In genomic region chr9:18459958-18460584, GRCh38 we compare ENCODE assay signal across 14 cellular contexts. TPM values are rescaled to one million over a fixed set of nuclear protein-coding genes. Genes with fewer than 3 reads are reported as not detected.
DNase-seq lines count a peak whose midpoint lies in the region; ATAC-seq, FAIRE-seq and TF ChIP-seq lines count a peak whose summit lies in the region.
"Had no signal": no experiment of that assay in that cellular context is flagged by ENCODE, and none has a peak within 500 bp of the region (broad histone marks: within the 10 kb centered on the region; RNA-seq: fewer than 3 reads in every experiment).

No MANE protein-coding gene starts in this region.

- H3K4me1 ChIP-seq in SJSA1 (replicated peaks) = peaks cover 19% of the 10 kb centered on the region
- no peaks in the 10 kb centered on the region for H3K4me1 ChIP-seq in gastrocnemius medialis
- H3K4me1 ChIP-seq: parathyroid adenoma had no signal

- H3K36me3 Mint-ChIP-seq in type B pancreatic cell = no peaks in the 10 kb centered on the region
- H3K36me3 Mint-ChIP-seq: CD4-positive, alpha-beta memory T cell had no signal

- H3K9me3 Mint-ChIP-seq in type B pancreatic cell = no peaks in the 10 kb centered on the region
- H3K9me3 Mint-ChIP-seq: stimulated activated naive CD8-positive, alpha-beta T cell treated with anti-CD3 and anti-CD28 coated beads, Interleukin-15, Interleukin-2, amounts not matched to agents 100 ng/mL and 50 ng/mL, for 24 hours; T-helper 1 cell treated with Interleukin-12 subunit alpha and Interleukin-12 subunit beta and Interleukin-4 antibody, amounts not matched to agents 30 μg/mL and 1 μg/mL, for 36 hours had no signal

- H3K36me3 ChIP-seq in SJSA1 (no peaks in the 10 kb centered on the region), gastrocnemius medialis (no peaks in the 10 kb centered on the region)

- no peaks in the 10 kb centered on the region for H3K27me3 ChIP-seq in SJSA1 (replicated peaks)
- H3K27me3 ChIP-seq in gastrocnemius medialis = no peaks in the 10 kb centered on the region

- no peak for TF ChIP-seq CTCF in fibroblast of mammary gland (conservative IDR thresholded peaks at IDR 0.05; ENCODE audit: control insufficient read depth, insufficient read depth, low read depth, low read length)
- TF ChIP-seq CTCF in gastrocnemius medialis (IDR thresholded peaks at IDR 0.05 in 4 of 5, conservative IDR thresholded peaks at IDR 0.05 in 1 of 5) = no peak
- no peak for TF ChIP-seq CTCF in type B pancreatic cell (conservative IDR thresholded peaks at IDR 0.05)
- no peak for TF ChIP-seq CTCF in D721Med (IDR thresholded peaks at IDR 0.05; ENCODE audit: insufficient read depth, missing control alignments)

- no peak for FAIRE-seq in D721Med (lab: Jason Lieb, UNC)

- in situ Hi-C loops in gastrocnemius medialis (cut with MboI; ENCODE audit: low sequenced_read_pairs in 4 of 4) = no loop called here

- no peak for TF ChIP-seq POLR2A in gastrocnemius medialis (IDR thresholded peaks at IDR 0.05)

- DNase-seq in GM04504 (ENCODE audit: low read depth) (peak; percentile 77), SJSA1 (ENCODE audit: low read depth in 1 of 2, low spot score in 2 of 2) (peak; percentile 52 to 73), fibroblast of mammary gland (ENCODE audit: low read depth) (peak; percentile 96), gastrocnemius medialis (no peak), type B pancreatic cell (ENCODE audit: extremely low spot score, unreplicated experiment) (no peak), COLO829 (ENCODE audit: low spot score) (no peak), D721Med (ENCODE audit: insufficient read length, low spot score) (no peak)
- DNase-seq: activated gamma-delta T cell; CD4-positive, alpha-beta memory T cell; hypothalamus had no signal

- H3K9me3 ChIP-seq in SJSA1 (replicated peaks) = no peaks in the 10 kb centered on the region
- H3K9me3 ChIP-seq in gastrocnemius medialis = no peaks in the 10 kb centered on the region

- intact Hi-C loops in gastrocnemius medialis (cut with DNase I; ENCODE audit: low total_unique reads) = no loop called here

- ATAC-seq in gastrocnemius medialis (peak; percentile 45 to 49), GM21381 (IDR thresholded peaks at IDR 0.05; ENCODE audit: unreplicated experiment) (no peak)

- H3K4me1 Mint-ChIP-seq in type B pancreatic cell (ENCODE audit: unreplicated experiment) = peaks cover 3% of the 10 kb centered on the region
- H3K4me1 Mint-ChIP-seq: CD4-positive, alpha-beta memory T cell had no signal

- peak overlapping the region; percentile 84 for H3K27ac ChIP-seq in SJSA1
- H3K27ac ChIP-seq in gastrocnemius medialis = no peak overlapping the region
- H3K27ac ChIP-seq: parathyroid adenoma had no signal

- H3K4me3 ChIP-seq in SJSA1 (no peak overlapping the region), fibroblast of mammary gland (ENCODE audit: control insufficient read depth, low read depth, low read length) (peak overlapping the region; percentile 12), gastrocnemius medialis (no peak overlapping the region)

- no peaks in the 10 kb centered on the region for H3K27me3 Mint-ChIP-seq in type B pancreatic cell

- H3K4me3 Mint-ChIP-seq in type B pancreatic cell = no peak overlapping the region
- H3K4me3 Mint-ChIP-seq: CD4-positive, alpha-beta memory T cell; stimulated activated naive CD8-positive, alpha-beta T cell treated with anti-CD3 and anti-CD28 coated beads, Interleukin-15, Interleukin-2, amounts not matched to agents 100 ng/mL and 50 ng/mL, for 24 hours; T-helper 1 cell treated with Interleukin-12 subunit alpha and Interleukin-12 subunit beta and Interleukin-4 antibody, amounts not matched to agents 30 μg/mL and 1 μg/mL, for 36 hours had no signal

- H3K27ac Mint-ChIP-seq in type B pancreatic cell = no peak overlapping the region
- H3K27ac Mint-ChIP-seq: CD4-positive, alpha-beta memory T cell; stimulated activated naive CD8-positive, alpha-beta T cell treated with anti-CD3 and anti-CD28 coated beads, Interleukin-15, Interleukin-2, amounts not matched to agents 100 ng/mL and 50 ng/mL, for 24 hours; T-helper 1 cell treated with Interleukin-12 subunit alpha and Interleukin-12 subunit beta and Interleukin-4 antibody, amounts not matched to agents 30 μg/mL and 1 μg/mL, for 36 hours had no signal

RNA-seq across cellular contexts. Expression of gene ADAMTSL1, which starts 13.9 kb away (rescaled TPM):
- 0.85 and 0.95 TPM in 2 replicates for total RNA-seq in SJSA1 (2014; rRNA removed; shearing (Covaris generic))
- under 1 TPM; 0.05 to 0.58 (median 0.28) TPM for total RNA-seq in gastrocnemius medialis
- 6.0 and 28.6 TPM in 2 replicates for total RNA-seq in type B pancreatic cell (ENCODE audit: low replicate concordance)
- total RNA-seq: CD4-positive, alpha-beta memory T cell had no signal

Comparison
In these comparisons a context has a peak if more than half of its experiments do, and no peak if none do; other contexts are left out.
1. DNase-seq: peak in GM04504 (single experiment), SJSA1 (2 of 2) and fibroblast of mammary gland (single experiment); none in gastrocnemius medialis (0 of 2), type B pancreatic cell (single experiment), COLO829 (single experiment) and D721Med (single experiment).